Comparison of ENCODE assay signal across 8 cellular contexts in the genomic region with DNA sequence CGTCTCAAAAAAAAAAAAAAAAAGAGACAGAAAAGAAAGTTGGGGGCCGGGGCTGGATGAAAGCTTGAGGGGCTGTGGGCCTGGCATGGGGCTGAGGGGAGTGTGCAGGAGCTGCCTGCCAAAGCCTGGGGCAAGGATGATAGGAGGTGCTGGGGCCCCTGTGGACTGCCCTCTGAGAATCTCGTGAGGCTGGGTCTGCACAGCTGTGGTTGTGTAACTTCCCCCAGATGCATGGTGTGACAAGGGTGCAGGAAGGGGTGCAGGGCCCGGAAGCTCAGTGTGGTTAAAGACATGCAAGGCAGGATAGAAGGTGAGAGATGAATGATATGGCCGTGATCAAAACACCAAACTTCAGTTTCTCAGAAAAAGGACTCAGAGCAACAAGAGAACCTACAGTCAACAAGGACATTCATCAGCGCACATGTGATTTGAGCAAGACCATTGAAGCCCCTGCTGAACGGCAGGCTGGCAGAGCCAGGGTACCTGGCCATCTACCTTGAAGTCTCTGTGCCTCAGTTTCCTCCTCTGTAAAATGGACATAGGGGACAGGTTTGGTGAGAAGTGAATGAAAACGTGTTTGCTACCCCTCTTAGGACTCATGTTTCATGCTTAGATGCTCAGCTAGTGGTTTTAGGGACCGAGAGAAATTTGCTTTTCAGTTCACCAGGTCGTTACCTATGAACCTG. TPM values are rescaled to one million over a fixed set of nuclear protein-coding genes. Genes with fewer than 3 reads are reported as not detected.
DNase-seq lines count a peak whose midpoint lies in the region; ATAC-seq, FAIRE-seq and TF ChIP-seq lines count a peak whose summit lies in the region.
"Had no signal": no experiment of that assay in that cellular context is flagged by ENCODE, and none has a peak within 500 bp of the region (broad histone marks: within the 10 kb centered on the region; RNA-seq: fewer than 3 reads in every experiment).

No MANE protein-coding gene starts in this region.

- peaks cover 5% of the 10 kb centered on the region; the same call in 1 of the 2 replicates for H3K79me2 ChIP-seq in Loucy (ENCODE audit: insufficient read depth, low read length)

- peak overlapping the region; percentile 100 for H3K9ac ChIP-seq in Loucy (ENCODE audit: low read depth, low read length, poor library complexity, severe bottlenecking)

- peak overlapping the region; percentile 91 for H3K4me2 ChIP-seq in Loucy (ENCODE audit: low read depth, low read length, poor library complexity, severe bottlenecking)

- H3K27ac ChIP-seq in pancreas = no peak overlapping the region

- H3K9me3 Mint-ChIP-seq in activated T-cell treated with anti-CD3 and anti-CD28 coated beads, Interleukin-2, amount 50 U/mL, for 4 hours = peaks cover 7% of the 10 kb centered on the region

- peaks cover 14% of the 10 kb centered on the region for H3F3A ChIP-seq in Loucy (ENCODE audit: low read depth)

- no peaks in the 10 kb centered on the region for H3K9me2 ChIP-seq in Loucy (replicated peaks; ENCODE audit: low read depth, low read length)

- H3K4me1 ChIP-seq in Loucy (ENCODE audit: insufficient read depth, low read length, poor library complexity, severe bottlenecking) (peaks cover 62% of the 10 kb centered on the region), pancreas (no peaks in the 10 kb centered on the region)

- WGBS in pancreas, 2 donors = 55 to 73% methylated on average over 9 to 10 of the region's 10 CpGs

- H3K27me3 ChIP-seq in Loucy (ENCODE audit: insufficient read depth, low read length, poor library complexity, severe bottlenecking) (no peaks in the 10 kb centered on the region), pancreas (no peaks in the 10 kb centered on the region)

- TF ChIP-seq CTCF in Loucy (conservative IDR thresholded peaks at IDR 0.05; ENCODE audit: low read length) (no peak), pancreas (IDR thresholded peaks at IDR 0.05) (no peak)

- peak overlapping the region; percentile 91 for H3K4me3 ChIP-seq in Loucy (ENCODE audit: low read length, poor library complexity, severe bottlenecking)
- no peak overlapping the region for H3K4me3 ChIP-seq in pancreas

- peak; percentile 64 for ATAC-seq in GM19455 (IDR thresholded peaks at IDR 0.05; ENCODE audit: unreplicated experiment)
- peak; percentile 77 to 80 for ATAC-seq in activated T-cell treated with anti-CD3 and anti-CD28 coated beads, Interleukin-2, amount 50 U/mL, for 4 hours
- ATAC-seq in pancreas = peak in 3 of 4 donors; percentile 9 to 27 (median 18)

- intact Hi-C loops in pancreas (cut with DNase I) = no loop called here

- H3K36me3 Mint-ChIP-seq in activated T-cell treated with anti-CD3 and anti-CD28 coated beads, Interleukin-2, amount 50 U/mL, for 4 hours (ENCODE audit: insufficient read depth) = peaks cover 8% of the 10 kb centered on the region

- H3K36me3 ChIP-seq in Loucy (ENCODE audit: insufficient read depth, low read length) (no peaks in the 10 kb centered on the region), pancreas (no peaks in the 10 kb centered on the region)

- H3K27me3 Mint-ChIP-seq in activated T-cell treated with anti-CD3 and anti-CD28 coated beads, Interleukin-2, amount 50 U/mL, for 4 hours (ENCODE audit: low read depth) = no peaks in the 10 kb centered on the region

- H3K4me1 Mint-ChIP-seq in activated T-cell treated with anti-CD3 and anti-CD28 coated beads, Interleukin-2, amount 50 U/mL, for 4 hours (ENCODE audit: low read depth) = peaks cover 85% of the 10 kb centered on the region

- DNase-seq in activated T-cell treated with anti-CD3 and anti-CD28 coated beads, Interleukin-2, amount 50 U/mL, for 4 hours = peak; percentile 62
- DNase-seq in pancreas (peak in 1 of 6 donors; percentile 30), NCI-H2196 (lab: John Stamatoyannopoulos, UW; ENCODE audit: unreplicated experiment) (no peak), HUDEP-2 (lab: John Stamatoyannopoulos, UW; ENCODE audit: unreplicated experiment in 76 of 76) (no peak), NCI-H1436 treated with DMSO at 0.1 percent for 48 hours (lab: John Stamatoyannopoulos, UW) (no peak)

- no peak for FAIRE-seq in pancreas (lab: Jason Lieb, UNC)

- no peak overlapping the region for H2AFZ ChIP-seq in Loucy (ENCODE audit: low read length)

- no peaks in the 10 kb centered on the region for H4K20me1 ChIP-seq in Loucy (ENCODE audit: insufficient read depth, low read length, poor library complexity, severe bottlenecking)

- H3K4me3 Mint-ChIP-seq in activated T-cell treated with anti-CD3 and anti-CD28 coated beads, Interleukin-2, amount 50 U/mL, for 4 hours = peak overlapping the region; percentile 67

- no peaks in the 10 kb centered on the region for H3K9me3 ChIP-seq in Loucy (ENCODE audit: insufficient read depth, low read depth, low read length)
- no peaks in the 10 kb centered on the region for H3K9me3 ChIP-seq in pancreas

RNA-seq across cellular contexts. Expression of a gene that starts 9.6 kb away (rescaled TPM):
- total RNA-seq in activated T-cell treated with anti-CD3 and anti-CD28 coated beads, Interleukin-2, amount 50 U/mL, for 4 hours = 100 to 1,000 TPM; 585 to 715 (median 696) TPM
- 100 to 1,000 TPM; 151 to 928 (median 250) TPM for total RNA-seq in pancreas
- 100 to 1,000 TPM; 232 to 815 TPM for polyA plus RNA-seq in pancreas
- total RNA-seq: SK-MEL-5 had no signal

RNA-seq across cellular contexts. Expression of a gene that starts 24.1 kb away (rescaled TPM):
- under 1 TPM in 2 of 3 donors, not detected in 1; 0.11 TPM for total RNA-seq in activated T-cell treated with anti-CD3 and anti-CD28 coated beads, Interleukin-2, amount 50 U/mL, for 4 hours
- total RNA-seq in pancreas = under 1 TPM in 1 of 6 donors, not detected in 5; 0.35 TPM
- not detected for polyA plus RNA-seq in pancreas

RNA-seq across cellular contexts. Expression of a gene that starts 28.6 kb away (rescaled TPM):
- total RNA-seq in activated T-cell treated with anti-CD3 and anti-CD28 coated beads, Interleukin-2, amount 50 U/mL, for 4 hours = under 1 TPM; 0.46 to 0.84 (median 0.66) TPM
- 1 to 10 TPM in 2 of 6 donors, under 1 TPM in 4; 0.28 to 1.6 (median 0.72) TPM for total RNA-seq in pancreas
- polyA plus RNA-seq in pancreas = 1 to 10 TPM; 1.4 to 1.6 TPM

RNA-seq across cellular contexts. Expression of a gene that starts 37.4 kb away (rescaled TPM):
- under 1 TPM in 2 of 3 donors, not detected in 1; 0.18 to 0.57 TPM for total RNA-seq in activated T-cell treated with anti-CD3 and anti-CD28 coated beads, Interleukin-2, amount 50 U/mL, for 4 hours
- 1 to 10 TPM; 6.5 to 10.0 (median 8.0) TPM for total RNA-seq in pancreas
- polyA plus RNA-seq in pancreas = 10 to 100 TPM; 22.4 to 43.3 TPM

RNA-seq across cellular contexts. Expression of a gene that starts 38.3 kb away (rescaled TPM):
- total RNA-seq in activated T-cell treated with anti-CD3 and anti-CD28 coated beads, Interleukin-2, amount 50 U/mL, for 4 hours = under 1 TPM in 1 of 3 donors, not detected in 2; 0.05 TPM
- 100 to 1,000 TPM in 1 of 6 donors, 10 to 100 TPM in 5; 48.9 to 106 (median 64.3) TPM for total RNA-seq in pancreas
- 100 to 1,000 TPM; 126 to 325 TPM for polyA plus RNA-seq in pancreas

Comparison
In these comparisons a context has a peak if more than half of its experiments do, and no peak if none do; other contexts are left out.
1. ATAC-seq: peak in every context shown above with its lines; median percentile 78 in activated T-cell treated with anti-CD3 and anti-CD28 coated beads, Interleukin-2, amount 50 U/mL, for 4 hours; 64 in GM19455; 18 in pancreas.